ENCODE assay signal across 8 cellular contexts in the genomic region with DNA sequence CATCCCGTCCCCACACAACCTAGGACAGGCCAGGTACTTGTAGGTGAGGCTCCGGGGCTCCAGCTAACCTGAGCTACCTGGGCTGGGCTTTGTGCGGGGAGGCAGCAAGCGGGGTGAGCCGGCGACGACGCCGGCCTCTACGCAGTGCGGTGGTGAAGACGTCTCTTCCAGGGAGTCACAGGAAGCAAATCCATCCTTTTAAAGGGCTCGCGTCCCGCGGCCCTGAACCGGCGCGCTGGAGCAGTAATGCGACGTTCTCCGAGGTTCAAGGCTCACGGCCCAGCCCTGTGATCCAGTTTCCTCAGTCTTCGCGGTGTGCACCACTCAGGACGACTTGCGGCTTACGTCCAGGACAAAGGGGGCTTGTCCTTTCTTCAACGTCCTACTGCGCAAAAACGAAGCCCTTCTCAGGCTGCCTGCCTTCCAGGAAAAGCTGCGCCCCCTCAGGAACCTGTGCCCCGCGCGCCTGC. TPM values are rescaled to one million over a fixed set of nuclear protein-coding genes. Genes with fewer than 3 reads are reported as not detected.
DNase-seq lines count a peak whose midpoint lies in the region; ATAC-seq and TF ChIP-seq lines count a peak whose summit lies in the region.

No MANE protein-coding gene starts in this region.

- no peak for TF ChIP-seq CTCF in transverse colon (IDR thresholded peaks at IDR 0.05)

- H3K36me3 ChIP-seq in muscle layer of duodenum (ENCODE audit: control insufficient read depth in 1 of 2, insufficient read depth in 2 of 2, low read length in 2 of 2) = no peaks in the 10 kb centered on the region
- no peaks in the 10 kb centered on the region for H3K36me3 ChIP-seq in transverse colon

- peak; percentile 27 for DNase-seq in NCI-H2171 (lab: John Stamatoyannopoulos, UW)
- no peak for DNase-seq in NCI-H2171 treated with DMSO at 0.1 percent for 48 hours (lab: John Stamatoyannopoulos, UW)
- peak; percentile 13 for DNase-seq in NCI-H226
- peak; percentile 64 for DNase-seq in activated CD8-positive, alpha-beta memory T cell treated with anti-CD3 and anti-CD28 coated beads, Interleukin-2, amount 50 U/mL, for 48 hours
- DNase-seq in transverse colon = peak; percentile 72

- H3K9me3 ChIP-seq in muscle layer of duodenum (ENCODE audit: control insufficient read depth in 1 of 2, low read length in 2 of 2) (no peaks in the 10 kb centered on the region), transverse colon (no peaks in the 10 kb centered on the region)

- H3K4me1 ChIP-seq in muscle layer of duodenum (ENCODE audit: control insufficient read depth in 1 of 2, insufficient read depth in 2 of 2, low read length in 2 of 2) = peaks cover 8 to 19% of the 10 kb centered on the region in 2 donors
- H3K4me1 ChIP-seq in transverse colon = peaks cover 5 to 31% (median 16%) of the 10 kb centered on the region in 4 donors

- peak overlapping the region; percentile 79 to 86 for H3K4me3 ChIP-seq in muscle layer of duodenum (ENCODE audit: low read depth in 1 of 2, low read length in 2 of 2)
- peak overlapping the region; percentile 55 to 99 (median 86) for H3K4me3 ChIP-seq in transverse colon

- intact Hi-C loops in transverse colon (cut with DNase I; ENCODE audit: low total_unique reads) = no loop called here

- H3K27me3 ChIP-seq in muscle layer of duodenum (ENCODE audit: low read depth, low read length) (no peaks in the 10 kb centered on the region), transverse colon (no peaks in the 10 kb centered on the region)

- H3K27ac ChIP-seq in muscle layer of duodenum (ENCODE audit: low read length) = peak overlapping the region; percentile 81
- peak overlapping the region; percentile 92 to 97 (median 96) for H3K27ac ChIP-seq in transverse colon

- ATAC-seq in HG02623 (IDR thresholded peaks at IDR 0.05; ENCODE audit: unreplicated experiment) = peak; percentile 5
- peak; percentile 65 for ATAC-seq in esophagus mucosa

- TF ChIP-seq POLR2A in transverse colon (IDR thresholded peaks at IDR 0.05) = peak; percentile 92

- in situ Hi-C loops in transverse colon (cut with MboI; ENCODE audit: low pct_ligation_motif_present in 1 of 4, low pct_unique_long_range_greater_than_20kb in 1 of 4, low sequenced_read_pairs in 3 of 4) = no loop called here

- WGBS in transverse colon (ENCODE audit: low coverage in 1 of 2), 2 donors = 0% methylated on average over 33 of the region's 35 CpGs; no CpG with 5 or more reads in 1 of the 2 donors

- no peak for TF ChIP-seq EP300 in transverse colon (IDR thresholded peaks at IDR 0.05; ENCODE audit: low read depth)

RNA-seq across cellular contexts. Expression of a gene that starts 0.5 kb away (rescaled TPM):
- total RNA-seq in esophagus mucosa (37.2 TPM), transverse colon (10 to 100 TPM; 33.7 to 72.4 (median 57.3) TPM)
